23 cellular contexts compared by ENCODE assay signal in the genomic region with DNA sequence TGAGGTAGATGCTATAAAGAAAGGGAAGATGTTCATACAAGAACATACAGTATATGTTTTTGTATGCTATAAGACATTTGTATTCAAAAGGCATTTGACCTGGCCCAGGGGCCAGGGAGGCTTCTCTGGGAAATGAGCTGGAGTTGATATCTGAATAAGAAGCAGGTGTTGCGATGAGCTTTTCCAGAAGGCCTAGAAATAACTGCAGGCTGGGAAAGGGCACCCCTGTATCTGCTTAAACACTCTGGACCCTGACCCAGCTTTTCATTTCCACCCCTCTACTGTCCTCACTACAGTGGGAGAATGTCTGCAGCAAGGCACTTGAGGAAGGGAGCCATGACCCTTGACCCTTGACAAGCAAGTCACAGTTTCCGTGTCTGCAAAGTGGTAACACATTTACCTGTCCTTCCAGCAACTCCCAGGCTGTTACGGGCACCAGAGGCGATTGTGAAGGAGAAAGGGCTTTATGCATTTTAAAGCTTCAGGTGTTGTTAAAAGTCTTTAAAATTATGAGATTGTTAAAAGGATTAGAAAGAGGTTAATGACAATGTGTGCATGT.
"Had no signal": no experiment of that assay in that cellular context is flagged by ENCODE, and none has a peak within 500 bp of the region (broad histone marks: within the 10 kb centered on the region; RNA-seq: fewer than 3 reads in every experiment).

No MANE protein-coding gene starts in this region.

- H3K27me3 ChIP-seq: foreskin keratinocyte, hepatocyte, ovary, tibial artery, upper lobe of right lung, vagina had no signal

- H3K9me3 Mint-ChIP-seq: endodermal cell; natural killer cell; neural crest cell; stimulated activated memory B cell treated with anti-CD40 and anti-IgM and Interleukin-4, amounts not matched to agents 10 μg/mL and 1 μg/mL and 100 μg/mL, for 72 hours; stimulated activated naive CD8-positive, alpha-beta T cell treated with anti-CD3 and anti-CD28 coated beads, Interleukin-15, Interleukin-2, amounts not matched to agents 100 ng/mL and 50 ng/mL, for 24 hours had no signal

- DNase-seq: dermis blood vessel endothelial cell; endodermal cell; erythroblast; foreskin keratinocyte; head of caudate nucleus; kidney; left cardiac atrium; left ventricle myocardium superior; mesendoderm; natural killer cell; nucleus accumbens; ovary; right cardiac atrium; stimulated activated CD4-positive, alpha-beta T cell treated with anti-CD3 and anti-CD28 coated beads, Interleukin-15, amount 100 ng/mL, for 24 hours; stimulated activated CD4-positive, alpha-beta T cell treated with anti-CD3 and anti-CD28 coated beads, Interleukin-1b, Interleukin-23, amount 100 ng/mL, for 48 hours; stimulated activated CD4-positive, alpha-beta T cell treated with anti-CD3 and anti-CD28 coated beads, Interleukin-4, amount 100 ng/mL, for 24 hours; upper lobe of right lung had no signal

- H3K36me3 Mint-ChIP-seq: natural killer cell; stimulated activated memory B cell treated with anti-CD40 and anti-IgM and Interleukin-4, amounts not matched to agents 10 μg/mL and 1 μg/mL and 100 μg/mL, for 72 hours had no signal

- H3K27ac Mint-ChIP-seq: endodermal cell; natural killer cell; stimulated activated memory B cell treated with anti-CD40 and anti-IgM and Interleukin-4, amounts not matched to agents 10 μg/mL and 1 μg/mL and 100 μg/mL, for 72 hours; stimulated activated naive CD8-positive, alpha-beta T cell treated with anti-CD3 and anti-CD28 coated beads, Interleukin-15, Interleukin-2, amounts not matched to agents 100 ng/mL and 50 ng/mL, for 24 hours had no signal

- H3K4me1 Mint-ChIP-seq: endodermal cell; natural killer cell; neural crest cell; stimulated activated memory B cell treated with anti-CD40 and anti-IgM and Interleukin-4, amounts not matched to agents 10 μg/mL and 1 μg/mL and 100 μg/mL, for 72 hours had no signal

- H3K4me3 Mint-ChIP-seq: endodermal cell; natural killer cell; neural crest cell; stimulated activated memory B cell treated with anti-CD40 and anti-IgM and Interleukin-4, amounts not matched to agents 10 μg/mL and 1 μg/mL and 100 μg/mL, for 72 hours; stimulated activated naive CD8-positive, alpha-beta T cell treated with anti-CD3 and anti-CD28 coated beads, Interleukin-15, Interleukin-2, amounts not matched to agents 100 ng/mL and 50 ng/mL, for 24 hours had no signal

- H3K4me3 ChIP-seq: hepatocyte, ovary, tibial artery, upper lobe of right lung, vagina had no signal

- H3K36me3 ChIP-seq: ovary, upper lobe of right lung had no signal

- H3K4me1 ChIP-seq: foreskin keratinocyte, tibial artery, upper lobe of right lung, vagina had no signal

- H3K27ac ChIP-seq: foreskin keratinocyte, hepatocyte, ovary, tibial artery, upper lobe of right lung, vagina had no signal

- ATAC-seq: foreskin keratinocyte; left cardiac atrium; left ventricle myocardium superior; natural killer cell; right cardiac atrium; stimulated activated memory B cell treated with anti-CD40 and anti-IgM and Interleukin-4, amounts not matched to agents 10 μg/mL and 1 μg/mL and 100 μg/mL, for 72 hours; upper lobe of right lung had no signal

- H3K9me3 ChIP-seq: ovary, tibial artery, upper lobe of right lung, vagina had no signal
